ENCODE assay signal across 16 cellular contexts in the genomic region with DNA sequence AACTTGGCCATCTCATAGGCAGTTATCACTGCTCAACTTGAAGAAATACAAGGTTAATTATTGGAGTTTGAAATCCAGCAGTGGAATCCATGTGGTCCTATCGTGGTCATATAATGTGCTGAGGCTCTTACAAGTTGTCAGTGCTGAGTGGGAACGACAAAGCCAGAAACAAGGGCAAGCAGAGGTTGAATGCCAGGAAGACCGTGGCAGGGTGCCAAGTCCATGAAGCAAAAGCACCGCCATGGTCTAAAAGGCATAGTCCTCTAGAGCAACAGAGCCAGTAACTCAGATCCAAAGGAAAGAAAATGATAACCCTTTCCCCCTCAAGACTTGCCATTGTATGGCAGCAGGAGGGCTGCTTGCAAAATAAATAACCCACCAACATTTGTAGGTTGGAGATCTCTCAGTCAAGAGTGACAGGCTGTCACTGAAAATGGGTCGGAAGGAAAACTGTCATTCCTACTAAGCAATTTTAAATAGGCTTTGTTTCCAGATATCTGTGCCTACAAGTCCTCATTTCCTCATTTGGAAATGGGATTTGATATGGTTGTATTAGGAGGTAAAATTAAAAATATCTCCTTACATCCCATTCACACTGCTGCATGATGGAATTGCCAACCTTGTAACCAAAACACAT. TPM values are rescaled to one million over a fixed set of nuclear protein-coding genes. Genes with fewer than 3 reads are reported as not detected.
DNase-seq lines count a peak whose midpoint lies in the region; ATAC-seq, FAIRE-seq and TF ChIP-seq lines count a peak whose summit lies in the region.
"Had no signal": no experiment of that assay in that cellular context is flagged by ENCODE, and none has a peak within 500 bp of the region (broad histone marks: within the 10 kb centered on the region; RNA-seq: fewer than 3 reads in every experiment).

No MANE protein-coding gene starts in this region.

- H3K4me3 ChIP-seq in pancreas, result no peak overlapping the region
- H3K4me3 ChIP-seq: colonic mucosa, MG63, transverse colon had no signal

- H3K27ac ChIP-seq in pancreas, result no peak overlapping the region
- H3K27ac ChIP-seq: colonic mucosa, transverse colon had no signal

- peak; percentile 89 for ATAC-seq in Right ventricle myocardium superior (ENCODE audit: poor library complexity)
- ATAC-seq in pancreas, result peak in 2 of 4 donors; percentile 32 to 58
- no peak for ATAC-seq in GM21381 (IDR thresholded peaks at IDR 0.05; ENCODE audit: unreplicated experiment)
- ATAC-seq: activated CD4-positive, CD25-positive, alpha-beta regulatory T cell treated with anti-CD3 and anti-CD28 coated beads, Interleukin-2, amount 50 U/mL, for 24 hours; T-cell had no signal

- peak; percentile 52 for DNase-seq in COLO668 (lab: John Stamatoyannopoulos, UW; ENCODE audit: unreplicated experiment)
- DNase-seq in SHP77 (lab: John Stamatoyannopoulos, UW), result peak; percentile 57 to 67
- peak; percentile 82 for DNase-seq in Right ventricle myocardium superior
- peak; percentile 13 to 76 (median 36) for DNase-seq in pancreas
- no peak for DNase-seq in HTR-8/SVneo (ENCODE audit: insufficient read length, low spot score)
- no peak for DNase-seq in NCI-H446 (lab: John Stamatoyannopoulos, UW)
- DNase-seq in activated CD4-positive, alpha-beta T cell treated with anti-CD3 and anti-CD28 coated beads, Interleukin-2, amount 50 U/mL, for 1 hour, result no peak
- DNase-seq: activated naive CD8-positive, alpha-beta T cell treated with anti-CD3 and anti-CD28 coated beads, Interleukin-2, amount 10 ng/mL, durations not matched to agents 7 days and 5 days; activated T-cell treated with anti-CD3 and anti-CD28 coated beads for 4 hours; colonic mucosa; MG63; NCI-H2227 treated with DMSO at 0.1 percent for 48 hours; T-cell; transverse colon had no signal

- H3K4me1 ChIP-seq in pancreas, result no peaks in the 10 kb centered on the region
- H3K4me1 ChIP-seq: colonic mucosa, transverse colon had no signal

- no peaks in the 10 kb centered on the region for H3K9me3 ChIP-seq in pancreas
- H3K9me3 ChIP-seq: colonic mucosa, MG63, transverse colon had no signal

- no peak for FAIRE-seq in pancreas (lab: Jason Lieb, UNC)
- FAIRE-seq in HTR-8/SVneo (lab: Jason Lieb, UNC), result no peak

- no peaks in the 10 kb centered on the region for H3K36me3 ChIP-seq in pancreas
- H3K36me3 ChIP-seq: colonic mucosa, MG63, transverse colon had no signal

- 21 to 30% methylated on average over 5 of the region's 5 CpGs for WGBS in pancreas, 2 donors

- no peaks in the 10 kb centered on the region for H3K27me3 ChIP-seq in pancreas
- H3K27me3 ChIP-seq: colonic mucosa, MG63, transverse colon had no signal

- intact Hi-C loops in Right ventricle myocardium superior (cut with DNase I), result no loop called here
- intact Hi-C loops in pancreas (cut with DNase I), result no loop called here

- TF ChIP-seq CTCF in pancreas (IDR thresholded peaks at IDR 0.05), result no peak

RNA-seq across cellular contexts. Expression of gene HSBP1, which starts 36.4 kb away (rescaled TPM):
- total RNA-seq in Right ventricle myocardium superior, result 175 TPM
- total RNA-seq in pancreas, result 10 to 100 TPM; 21.3 to 53.7 (median 32.0) TPM
- polyA plus RNA-seq in pancreas, result 10 to 100 TPM; 16.3 to 32.8 TPM

Comparison
In these comparisons a context has a peak if more than half of its experiments do, and no peak if none do; other contexts are left out.
1. DNase-seq: peak in COLO668 (single experiment), SHP77 (2 of 2), Right ventricle myocardium superior (single experiment) and pancreas (6 of 6); none in HTR-8/SVneo (single experiment), NCI-H446 (0 of 2) and activated CD4-positive, alpha-beta T cell treated with anti-CD3 and anti-CD28 coated beads, Interleukin-2, amount 50 U/mL, for 1 hour (single experiment).